ENCODE assay signal across 16 cellular contexts in genomic region chr17:81348097-81349055, GRCh38. TPM values are rescaled to one million over a fixed set of nuclear protein-coding genes. Genes with fewer than 3 reads are reported as not detected.
DNase-seq lines count a peak whose midpoint lies in the region; ATAC-seq and TF ChIP-seq lines count a peak whose summit lies in the region.
"Had no signal": no experiment of that assay in that cellular context is flagged by ENCODE, and none has a peak within 500 bp of the region (broad histone marks: within the 10 kb centered on the region; RNA-seq: fewer than 3 reads in every experiment).

No MANE protein-coding gene starts in this region.

- peaks cover 32% of the 10 kb centered on the region for H4K20me1 ChIP-seq in neural progenitor cell (ENCODE audit: low read depth)

- DNase-seq in NCI-H1417 (lab: John Stamatoyannopoulos, UW): peak; percentile 30 to 70 (median 56)
- DNase-seq in NCI-H1417 treated with DMSO at 0.1 percent for 48 hours (lab: John Stamatoyannopoulos, UW): no peak
- peak; percentile 11 for DNase-seq in MV-4-11 (lab: John Stamatoyannopoulos, UW)
- no peak for DNase-seq in neural progenitor cell (ENCODE audit: low spot score)
- no peak for DNase-seq in RKO (ENCODE audit: low spot score)
- DNase-seq: activated CD4-positive, alpha-beta T cell treated with anti-CD3 and anti-CD28 coated beads, Interleukin-2, amount 50 U/mL, for 48 hours; amygdala; Caco-2; esophagus squamous epithelium; NCI-H1694 treated with DMSO at 0.1 percent for 48 hours had no signal

- H3K4me2 ChIP-seq in neural progenitor cell: no peak overlapping the region

- no peak overlapping the region for H2AFZ ChIP-seq in neural progenitor cell (replicated peaks)

- H3K4me3 Mint-ChIP-seq in brain (peak overlapping the region in 3 of 5 experiments; percentile 22 to 72 (median 37)), neural progenitor cell (peak overlapping the region; percentile 71)

- H3K27me3 Mint-ChIP-seq in brain (peaks cover 18% of the 10 kb centered on the region), neural progenitor cell (ENCODE audit: insufficient read depth, low read depth) (peaks cover 11% of the 10 kb centered on the region)

- H3K4me1 Mint-ChIP-seq in brain: peaks cover 42% of the 10 kb centered on the region
- H3K4me1 Mint-ChIP-seq in neural progenitor cell: peaks cover 28% of the 10 kb centered on the region

- H3K79me2 ChIP-seq in neural progenitor cell (ENCODE audit: low read depth): peaks cover 24% of the 10 kb centered on the region

- peaks cover 9% of the 10 kb centered on the region for H3K4me1 ChIP-seq in neural progenitor cell

- ATAC-seq in GM21576 (IDR thresholded peaks at IDR 0.05; ENCODE audit: unreplicated experiment) (no peak), HG02571 (IDR thresholded peaks at IDR 0.05; ENCODE audit: unreplicated experiment) (no peak)
- ATAC-seq: HepG2 had no signal

- no peaks in the 10 kb centered on the region for H3K36me3 ChIP-seq in neural progenitor cell
- H3K36me3 ChIP-seq: esophagus squamous epithelium, right atrium auricular region, tibial nerve had no signal

- H3K27me3 ChIP-seq in neural progenitor cell: peaks cover 37% of the 10 kb centered on the region
- H3K27me3 ChIP-seq: right atrium auricular region, tibial nerve had no signal

- H3K9ac ChIP-seq in neural progenitor cell: no peak overlapping the region

- H3K4me3 ChIP-seq in neural progenitor cell: no peak overlapping the region
- H3K4me3 ChIP-seq: esophagus squamous epithelium, right atrium auricular region, tibial nerve had no signal

- peaks cover 5% of the 10 kb centered on the region for H3K36me3 Mint-ChIP-seq in brain
- H3K36me3 Mint-ChIP-seq in neural progenitor cell: peaks cover 8% of the 10 kb centered on the region

- H3K27ac Mint-ChIP-seq in brain: peak overlapping the region in 2 of 5 experiments; percentile 86 to 92
- H3K27ac Mint-ChIP-seq in neural progenitor cell: peak overlapping the region; percentile 63

- H3K27ac ChIP-seq in neural progenitor cell: no peak overlapping the region
- H3K27ac ChIP-seq: right atrium auricular region, tibial nerve had no signal

- peaks cover 33% of the 10 kb centered on the region for H3F3A ChIP-seq in neural progenitor cell (ENCODE audit: low read depth)

- no peak for TF ChIP-seq CTCF in brain (conservative IDR thresholded peaks at IDR 0.05)
- no peak for TF ChIP-seq CTCF in neural progenitor cell (IDR thresholded peaks at IDR 0.05)

- peaks cover 0 to 7% (median 0%) of the 10 kb centered on the region in 5 experiments for H3K9me3 Mint-ChIP-seq in brain
- peaks cover 6% of the 10 kb centered on the region for H3K9me3 Mint-ChIP-seq in neural progenitor cell

- H3K9me3 ChIP-seq in neural progenitor cell (ENCODE audit: low read depth): no peaks in the 10 kb centered on the region
- H3K9me3 ChIP-seq: Caco-2, esophagus squamous epithelium, right atrium auricular region, tibial nerve had no signal

RNA-seq across cellular contexts. Expression of gene BAHCC1, which starts 46.9 kb away (rescaled TPM):
- polyA plus RNA-seq in brain (ENCODE audit: insufficient read depth, low read depth, low replicate concordance): 19.5 TPM
- total RNA-seq in neural progenitor cell (ENCODE audit: low replicate concordance): 3.4 and 26.3 TPM in 2 replicates

RNA-seq across cellular contexts. Expression of gene SLC38A10, which starts 53.3 kb away (rescaled TPM):
- 38.7 TPM for polyA plus RNA-seq in brain (ENCODE audit: insufficient read depth, low read depth, low replicate concordance)
- total RNA-seq in neural progenitor cell (ENCODE audit: low replicate concordance): 8.3 and 31.4 TPM in 2 replicates

Comparison
In these comparisons a context has a peak if more than half of its experiments do, and no peak if none do; other contexts are left out.
1. DNase-seq: peak in NCI-H1417 (3 of 3) and MV-4-11 (single experiment); none in NCI-H1417 treated with DMSO at 0.1 percent for 48 hours (single experiment), neural progenitor cell (single experiment) and RKO (single experiment).